ENCODE assay signal across 21 cellular contexts in genomic region chr3:133269393-133269792, GRCh38.
DNase-seq lines count a peak whose midpoint lies in the region; ATAC-seq and TF ChIP-seq lines count a peak whose summit lies in the region.
"Had no signal": no experiment of that assay in that cellular context is flagged by ENCODE, and none has a peak within 500 bp of the region (broad histone marks: within the 10 kb centered on the region; RNA-seq: fewer than 3 reads in every experiment).

No MANE protein-coding gene starts in this region.

- H3K27me3 Mint-ChIP-seq in MCF 10A (ENCODE audit: insufficient read depth, unreplicated experiment): peaks cover 50% of the 10 kb centered on the region
- peaks cover 50% of the 10 kb centered on the region for H3K27me3 Mint-ChIP-seq in CD4-positive, alpha-beta T cell
- H3K27me3 Mint-ChIP-seq: progenitor cell of endocrine pancreas had no signal

- H3K4me1 Mint-ChIP-seq in MCF 10A (ENCODE audit: insufficient read depth, unreplicated experiment): no peaks in the 10 kb centered on the region
- H3K4me1 Mint-ChIP-seq in CD4-positive, alpha-beta T cell (ENCODE audit: low read depth): no peaks in the 10 kb centered on the region
- H3K4me1 Mint-ChIP-seq: stimulated activated naive CD8-positive, alpha-beta T cell treated with anti-CD3 and anti-CD28 coated beads, Interleukin-15, amount 100 ng/mL, for 72 hours had no signal

- H3K36me3 ChIP-seq in tibial artery: no peaks in the 10 kb centered on the region
- H3K36me3 ChIP-seq: gastrocnemius medialis had no signal

- intact Hi-C loops in dorsolateral prefrontal cortex (cut with DNase I): no loop called here
- intact Hi-C loops in MCF 10A (cut with micrococcal nuclease): no loop called here
- intact Hi-C loops in CD4-positive, alpha-beta T cell (cut with DNase I, micrococcal nuclease): no loop called here
- intact Hi-C loops in tibial artery (cut with DNase I; ENCODE audit: low total_unique reads): no loop called here

- CTCF ChIA-PET in MCF 10A (lab: Yijun Ruan, JAX): no interaction called here
- CTCF ChIA-PET in CD4-positive, alpha-beta T cell (lab: Charles Lee): no interaction called here

- POLR2A ChIA-PET in MCF 10A (lab: Yijun Ruan, JAX): no interaction called here
- POLR2A ChIA-PET in CD4-positive, alpha-beta T cell (lab: Charles Lee): no interaction called here

- no peak for ATAC-seq in CD4-positive, alpha-beta T cell (ENCODE audit: poor library complexity)
- ATAC-seq: esophagus mucosa; gastrocnemius medialis; HepG2; Right ventricle myocardium inferior; stimulated activated naive CD8-positive, alpha-beta T cell treated with anti-CD3 and anti-CD28 coated beads, Interleukin-15, amount 100 ng/mL, for 72 hours had no signal

- DNase-seq in DMS153 treated with DMSO at 0.1 percent for 48 hours (lab: John Stamatoyannopoulos, UW; ENCODE audit: unreplicated experiment) (peak; percentile 56), NCI-H128 (lab: John Stamatoyannopoulos, UW; ENCODE audit: unreplicated experiment) (peak; percentile 42), NCI-H446 (lab: John Stamatoyannopoulos, UW) (peak; percentile 83 to 87), dorsolateral prefrontal cortex (no peak), MCF 10A (ENCODE audit: unreplicated experiment) (no peak), epidermal melanocyte (ENCODE audit: insufficient read length, low spot score) (no peak), tibial artery (no peak)
- DNase-seq in CD4-positive, alpha-beta T cell: no peak
- DNase-seq: activated CD4-positive, alpha-beta T cell treated with anti-CD3 and anti-CD28 coated beads, Interleukin-2, amount 10 ng/mL, durations not matched to agents 24 days and 14 days; activated CD8-positive, alpha-beta memory T cell treated with anti-CD3 and anti-CD28 coated beads, Interleukin-2, amount 50 U/mL, for 4 hours; activated effector memory CD4-positive, alpha-beta T cell treated with Interleukin-2 at 50 U/mL for 16 hours; gastrocnemius medialis; mesenchymal stem cell; nephron progenitor cell; stimulated activated CD4-positive, alpha-beta T cell treated with anti-CD3 and anti-CD28 coated beads, Interleukin-2, amount 100 ng/mL, for 48 hours; stimulated activated naive CD8-positive, alpha-beta T cell treated with anti-CD3 and anti-CD28 coated beads, Interleukin-15, amount 100 ng/mL, for 72 hours had no signal

- H3K27ac ChIP-seq in dorsolateral prefrontal cortex (peak overlapping the region in 38 of 59 donors; percentile 4 to 74 (median 44)), tibial artery (no peak overlapping the region)
- H3K27ac ChIP-seq in CD4-positive, alpha-beta T cell (ENCODE audit: low read depth, low read length): no peak overlapping the region
- H3K27ac ChIP-seq: gastrocnemius medialis had no signal

- H3K4me1 ChIP-seq in tibial artery: no peaks in the 10 kb centered on the region

- H3K27me3 ChIP-seq in dorsolateral prefrontal cortex (no peaks in the 10 kb centered on the region), tibial artery (no peaks in the 10 kb centered on the region)
- peaks cover 5% of the 10 kb centered on the region for H3K27me3 ChIP-seq in CD4-positive, alpha-beta T cell (ENCODE audit: control insufficient read depth, insufficient read depth, low read length)
- H3K27me3 ChIP-seq: gastrocnemius medialis had no signal

- H3K36me3 Mint-ChIP-seq in MCF 10A (ENCODE audit: insufficient read depth, unreplicated experiment): no peaks in the 10 kb centered on the region
- H3K36me3 Mint-ChIP-seq in CD4-positive, alpha-beta T cell (ENCODE audit: low read depth): no peaks in the 10 kb centered on the region
- H3K36me3 Mint-ChIP-seq: type B pancreatic cell had no signal

- no peaks in the 10 kb centered on the region for H3K9me3 ChIP-seq in CD4-positive, alpha-beta T cell (ENCODE audit: control insufficient read depth, low read length)
- H3K9me3 ChIP-seq in tibial artery: no peaks in the 10 kb centered on the region
- H3K9me3 ChIP-seq: gastrocnemius medialis had no signal

- BruUV-seq in MCF 10A (replicated peaks; lab: Mats Ljungman, UMichigan): no TSS peak

- H3K9me3 Mint-ChIP-seq in MCF 10A (ENCODE audit: unreplicated experiment): no peaks in the 10 kb centered on the region
- no peaks in the 10 kb centered on the region for H3K9me3 Mint-ChIP-seq in CD4-positive, alpha-beta T cell
- H3K9me3 Mint-ChIP-seq: activated CD4-positive, alpha-beta T cell treated with anti-CD3 and anti-CD28 coated beads, Interleukin-2, amount 10 ng/mL, durations not matched to agents 24 days and 14 days; nephron progenitor cell; stimulated activated naive CD8-positive, alpha-beta T cell treated with anti-CD3 and anti-CD28 coated beads, Interleukin-15, amount 100 ng/mL, for 72 hours; type B pancreatic cell had no signal

- no peak for TF ChIP-seq CTCF in dorsolateral prefrontal cortex (IDR thresholded peaks at IDR 0.05 in 54 of 56, conservative IDR thresholded peaks at IDR 0.05 in 2 of 56; ENCODE audit: low read depth in 1 of 56, partially characterized antibody in 56 of 56)
- TF ChIP-seq CTCF in MCF 10A (IDR thresholded peaks at IDR 0.05; ENCODE audit: unreplicated experiment): no peak
- no peak for TF ChIP-seq CTCF in CD4-positive, alpha-beta T cell (IDR thresholded peaks at IDR 0.05)
- no peak for TF ChIP-seq CTCF in tibial artery (IDR thresholded peaks at IDR 0.05)

- H3K4me3 ChIP-seq in dorsolateral prefrontal cortex: no peak overlapping the region
- no peak overlapping the region for H3K4me3 ChIP-seq in tibial artery
- H3K4me3 ChIP-seq: gastrocnemius medialis had no signal

- no peak overlapping the region for H3K4me3 Mint-ChIP-seq in MCF 10A (ENCODE audit: unreplicated experiment)
- no peak overlapping the region for H3K4me3 Mint-ChIP-seq in CD4-positive, alpha-beta T cell
- H3K4me3 Mint-ChIP-seq: activated CD4-positive, alpha-beta T cell treated with anti-CD3 and anti-CD28 coated beads, Interleukin-2, amount 10 ng/mL, durations not matched to agents 24 days and 14 days; nephron progenitor cell; stimulated activated naive CD8-positive, alpha-beta T cell treated with anti-CD3 and anti-CD28 coated beads, Interleukin-15, amount 100 ng/mL, for 72 hours; type B pancreatic cell had no signal

- H3K27ac Mint-ChIP-seq in MCF 10A (ENCODE audit: low read depth, unreplicated experiment): no peak overlapping the region
- no peak overlapping the region for H3K27ac Mint-ChIP-seq in CD4-positive, alpha-beta T cell
- H3K27ac Mint-ChIP-seq: activated CD4-positive, alpha-beta T cell treated with anti-CD3 and anti-CD28 coated beads, Interleukin-2, amount 10 ng/mL, durations not matched to agents 24 days and 14 days; nephron progenitor cell; progenitor cell of endocrine pancreas; type B pancreatic cell had no signal

Comparison
In these comparisons a context has a peak if more than half of its experiments do, and no peak if none do; other contexts are left out.
1. DNase-seq: peak in DMS153 treated with DMSO at 0.1 percent for 48 hours (single experiment), NCI-H128 (single experiment) and NCI-H446 (2 of 2); none in dorsolateral prefrontal cortex (0 of 10), MCF 10A (single experiment), CD4-positive, alpha-beta T cell (0 of 10), epidermal melanocyte (single experiment) and tibial artery (0 of 2).
2. H3K27ac ChIP-seq: peak in dorsolateral prefrontal cortex (38 of 59); none in CD4-positive, alpha-beta T cell (single experiment) and tibial artery (0 of 2).